In genomic region chr7:17315974-17316373, GRCh38 we compare ENCODE assay signal across 18 cellular contexts. TPM values are rescaled to one million over a fixed set of nuclear protein-coding genes. Genes with fewer than 3 reads are reported as not detected.
DNase-seq lines count a peak whose midpoint lies in the region; ATAC-seq and TF ChIP-seq lines count a peak whose summit lies in the region.
"Had no signal": no experiment of that assay in that cellular context is flagged by ENCODE, and none has a peak within 500 bp of the region (broad histone marks: within the 10 kb centered on the region; RNA-seq: fewer than 3 reads in every experiment).

No MANE protein-coding gene starts in this region.

- H3K36me3 Mint-ChIP-seq in activated CD4-positive, alpha-beta T cell treated with anti-CD3 and anti-CD28 coated beads, Interleukin-2, amount 10 ng/mL, durations not matched to agents 24 days and 14 days (ENCODE audit: low read depth), result peaks cover 31% of the 10 kb centered on the region
- no peaks in the 10 kb centered on the region for H3K36me3 Mint-ChIP-seq in endodermal cell (ENCODE audit: low read depth)

- H3K27me3 ChIP-seq in smooth muscle cell (ENCODE audit: low read depth) (no peaks in the 10 kb centered on the region), endodermal cell (ENCODE audit: control insufficient read depth, insufficient read depth, low read length, poor library complexity, severe bottlenecking) (no peaks in the 10 kb centered on the region)
- H3K27me3 ChIP-seq: colonic mucosa, heart left ventricle had no signal

- peaks cover 27% of the 10 kb centered on the region for H3K4me1 ChIP-seq in smooth muscle cell (ENCODE audit: low read depth)
- H3K4me1 ChIP-seq in endodermal cell (ENCODE audit: control insufficient read depth, insufficient read depth, low read length), result peaks cover 3% of the 10 kb centered on the region
- H3K4me1 ChIP-seq: colonic mucosa had no signal

- H3K4me3 Mint-ChIP-seq in activated CD4-positive, alpha-beta T cell treated with anti-CD3 and anti-CD28 coated beads, Interleukin-2, amount 10 ng/mL, durations not matched to agents 24 days and 14 days, result no peak overlapping the region
- no peak overlapping the region for H3K4me3 Mint-ChIP-seq in endodermal cell
- H3K4me3 Mint-ChIP-seq: CD8-positive, alpha-beta memory T cell had no signal

- H3K27ac ChIP-seq in smooth muscle cell (ENCODE audit: low read depth) (peak overlapping the region; percentile 7), endodermal cell (ENCODE audit: low read depth, low read length) (no peak overlapping the region)
- H3K27ac ChIP-seq: colonic mucosa, SK-N-MC had no signal

- H3K79me2 ChIP-seq in smooth muscle cell (ENCODE audit: low read depth), result peaks cover 99% of the 10 kb centered on the region

- intact Hi-C loops in activated CD4-positive, alpha-beta T cell treated with anti-CD3 and anti-CD28 coated beads, Interleukin-2, amount 10 ng/mL, durations not matched to agents 24 days and 14 days (cut with micrococcal nuclease), result loop anchor here (2.0 kb wide), 1 partner anchor 13 kb away; no protein-coding TSS in a partner anchor

- H2AFZ ChIP-seq in smooth muscle cell (ENCODE audit: low read depth), result no peak overlapping the region

- H3K9ac ChIP-seq in smooth muscle cell (ENCODE audit: low read depth), result no peak overlapping the region
- no peak overlapping the region for H3K9ac ChIP-seq in endodermal cell (ENCODE audit: extremely low read depth, low read length, poor library complexity, severe bottlenecking)

- H3K9me3 ChIP-seq in smooth muscle cell (replicated peaks; ENCODE audit: low read depth), result no peaks in the 10 kb centered on the region
- no peaks in the 10 kb centered on the region for H3K9me3 ChIP-seq in endodermal cell (ENCODE audit: control insufficient read depth, low read length)
- H3K9me3 ChIP-seq: colonic mucosa, heart left ventricle, mucosa of descending colon had no signal

- no peak overlapping the region for H3K4me2 ChIP-seq in smooth muscle cell

- H3K36me3 ChIP-seq in smooth muscle cell (ENCODE audit: low read depth) (no peaks in the 10 kb centered on the region), endodermal cell (ENCODE audit: control insufficient read depth, insufficient read depth, low read length) (no peaks in the 10 kb centered on the region)
- H3K36me3 ChIP-seq: colonic mucosa had no signal

- no peak for DNase-seq in activated CD4-positive, alpha-beta T cell treated with anti-CD3 and anti-CD28 coated beads, Interleukin-2, amount 10 ng/mL, durations not matched to agents 24 days and 14 days
- no peak for DNase-seq in activated CD4-positive, alpha-beta T cell treated with anti-CD3 and anti-CD28 coated beads, Interleukin-2, amount 50 U/mL, for 48 hours
- DNase-seq in smooth muscle cell (lab: John Stamatoyannopoulos, UW; ENCODE audit: unreplicated experiment), result no peak
- no peak for DNase-seq in endodermal cell
- DNase-seq in NCI-H345 treated with DMSO at 0.1 percent for 48 hours (lab: John Stamatoyannopoulos, UW; ENCODE audit: unreplicated experiment), result no peak
- DNase-seq: amygdala; CD8-positive, alpha-beta memory T cell; colonic mucosa; heart left ventricle; kidney glomerular epithelial cell; MM.1S; mucosa of descending colon; NCI-H2171 treated with DMSO at 0.1 percent for 48 hours had no signal

- peaks cover 10% of the 10 kb centered on the region for H3F3A ChIP-seq in smooth muscle cell (ENCODE audit: low read depth)

- peaks cover 64% of the 10 kb centered on the region for H4K20me1 ChIP-seq in smooth muscle cell (ENCODE audit: low read depth)

- H3K27me3 Mint-ChIP-seq in activated CD4-positive, alpha-beta T cell treated with anti-CD3 and anti-CD28 coated beads, Interleukin-2, amount 10 ng/mL, durations not matched to agents 24 days and 14 days, result no peaks in the 10 kb centered on the region
- no peaks in the 10 kb centered on the region for H3K27me3 Mint-ChIP-seq in endodermal cell (ENCODE audit: insufficient read depth)
- H3K27me3 Mint-ChIP-seq: CD8-positive, alpha-beta memory T cell had no signal

- peak overlapping the region; percentile 17 for H3K27ac Mint-ChIP-seq in activated CD4-positive, alpha-beta T cell treated with anti-CD3 and anti-CD28 coated beads, Interleukin-2, amount 10 ng/mL, durations not matched to agents 24 days and 14 days
- no peak overlapping the region for H3K27ac Mint-ChIP-seq in endodermal cell
- H3K27ac Mint-ChIP-seq: CD8-positive, alpha-beta memory T cell had no signal

- ATAC-seq in GM21529 (IDR thresholded peaks at IDR 0.05; ENCODE audit: unreplicated experiment) (peak; percentile 74), HG03354 (IDR thresholded peaks at IDR 0.05; ENCODE audit: poor library complexity, severe bottlenecking, unreplicated experiment) (peak; percentile 71), HG03175 (IDR thresholded peaks at IDR 0.05; ENCODE audit: unreplicated experiment) (no peak)
- ATAC-seq: heart left ventricle, mucosa of descending colon had no signal

- no peak for TF ChIP-seq CTCF in smooth muscle cell (IDR thresholded peaks at IDR 0.05; ENCODE audit: borderline replicate concordance, insufficient read depth, poor library complexity, severe bottlenecking)
- TF ChIP-seq CTCF in endodermal cell (conservative IDR thresholded peaks at IDR 0.05), result no peak

- no peaks in the 10 kb centered on the region for H3K9me3 Mint-ChIP-seq in activated CD4-positive, alpha-beta T cell treated with anti-CD3 and anti-CD28 coated beads, Interleukin-2, amount 10 ng/mL, durations not matched to agents 24 days and 14 days
- no peaks in the 10 kb centered on the region for H3K9me3 Mint-ChIP-seq in endodermal cell
- H3K9me3 Mint-ChIP-seq: CD8-positive, alpha-beta memory T cell had no signal

- H3K4me3 ChIP-seq in smooth muscle cell, result no peak overlapping the region
- H3K4me3 ChIP-seq in endodermal cell (ENCODE audit: low read length), result no peak overlapping the region
- H3K4me3 ChIP-seq: colonic mucosa, heart left ventricle, mucosa of descending colon, SK-N-MC had no signal

- H3K4me1 Mint-ChIP-seq in activated CD4-positive, alpha-beta T cell treated with anti-CD3 and anti-CD28 coated beads, Interleukin-2, amount 10 ng/mL, durations not matched to agents 24 days and 14 days, result peaks cover 14% of the 10 kb centered on the region
- H3K4me1 Mint-ChIP-seq in endodermal cell, result peaks cover 14% of the 10 kb centered on the region

RNA-seq across cellular contexts. Expression of gene AHR, which starts 17.5 kb away (rescaled TPM):
- 28.2 and 30.7 TPM in 2 replicates for total RNA-seq in activated CD4-positive, alpha-beta T cell treated with anti-CD3 and anti-CD28 coated beads, Interleukin-2, amount 10 ng/mL, durations not matched to agents 24 days and 14 days
- 165 and 174 TPM in 2 replicates for total RNA-seq in smooth muscle cell
- 25.7 and 27.6 TPM in 2 replicates for polyA plus RNA-seq in smooth muscle cell
- total RNA-seq in endodermal cell, result 1 to 10 TPM; 5.6 to 6.0 TPM
- polyA plus RNA-seq in endodermal cell (2013, experiment 1 of 2), result 3.0 TPM
- 3.8 TPM for polyA plus RNA-seq in endodermal cell (2013, experiment 2 of 2)
- total RNA-seq: A172 had no signal
